Comparison of ENCODE assay signal across 7 cellular contexts in genomic region chr1:164617607-164618564, GRCh38. TPM values are rescaled to one million over a fixed set of nuclear protein-coding genes. Genes with fewer than 3 reads are reported as not detected.
DNase-seq lines count a peak whose midpoint lies in the region; TF ChIP-seq lines count a peak whose summit lies in the region.

No MANE protein-coding gene starts in this region.

- peak; percentile 62 for DNase-seq in H9
- peak; percentile 79 for DNase-seq in NCI-H748 (lab: John Stamatoyannopoulos, UW; ENCODE audit: unreplicated experiment)
- no peak for DNase-seq in esophagus muscularis mucosa (ENCODE audit: extremely low spot score)
- DNase-seq in stimulated activated CD4-positive, alpha-beta T cell treated with anti-CD3 and anti-CD28 coated beads, Interleukin-4, amount 100 ng/mL, for 4 hours = no peak
- no peak for DNase-seq in retina
- DNase-seq in T-helper 2 cell treated with Interferon-gamma antibody and Interleukin-4, amounts not matched to agents 5 μg/mL and 100 μg/mL, for 36 hours (ENCODE audit: low spot score) = no peak

- H3K4me3 ChIP-seq in esophagus muscularis mucosa (no peak overlapping the region), skeletal muscle tissue (ENCODE audit: low read length in 3 of 3) (no peak overlapping the region)

- no peak overlapping the region for H3T11ph ChIP-seq in H9 (ENCODE audit: low read length)

- no CpG with 5 or more reads among the region's 10 CpGs for WGBS in H9 (ENCODE audit: extremely low coverage, insufficient read length, low lambda C conversion rate)
- WGBS in esophagus muscularis mucosa = 50% methylated on average over 10 of the region's 10 CpGs

- H2AFZ ChIP-seq in H9 (ENCODE audit: low read length) = no peak overlapping the region

- H3K4ac ChIP-seq in H9 (ENCODE audit: low read depth, low read length) = no peak overlapping the region

- TF ChIP-seq POLR2A in esophagus muscularis mucosa (IDR thresholded peaks at IDR 0.05; ENCODE audit: low read depth) = no peak

- no peaks in the 10 kb centered on the region for H3K23me2 ChIP-seq in H9 (ENCODE audit: insufficient read length, low read depth, low read length, poor library complexity, severe bottlenecking)

- no peaks in the 10 kb centered on the region for H4K20me1 ChIP-seq in H9 (ENCODE audit: control insufficient read depth, insufficient read depth, insufficient read length)

- no peak overlapping the region for H3K27ac ChIP-seq in H9 (ENCODE audit: insufficient read length, low read depth, low read length)
- H3K27ac ChIP-seq in esophagus muscularis mucosa (replicated peaks in 1 of 4) = peak overlapping the region; percentile 10 to 71 (median 60)
- H3K27ac ChIP-seq in skeletal muscle tissue (ENCODE audit: low read depth, low read length) = peak overlapping the region; percentile 13

- no peak overlapping the region for H4K8ac ChIP-seq in H9 (replicated peaks; ENCODE audit: insufficient read length, low read depth, low read length)

- H3K27me3 Mint-ChIP-seq in H9 (ENCODE audit: low read depth) = no peaks in the 10 kb centered on the region
- H3K27me3 Mint-ChIP-seq in T-helper 2 cell treated with Interferon-gamma antibody and Interleukin-4, amounts not matched to agents 5 μg/mL and 100 μg/mL, for 36 hours (ENCODE audit: low read depth) = no peaks in the 10 kb centered on the region

- peaks cover 4% of the 10 kb centered on the region for H3K79me1 ChIP-seq in H9 (ENCODE audit: insufficient read depth, low read depth, low read length, poor library complexity, severe bottlenecking)

- peaks cover 0 to 3% (median 0%) of the 10 kb centered on the region in 3 experiments; a peak in 3 of 7 replicates for H3K36me3 Mint-ChIP-seq in H9 (ENCODE audit: insufficient read depth in 1 of 3, low read depth in 3 of 3)
- no peaks in the 10 kb centered on the region for H3K36me3 Mint-ChIP-seq in T-helper 2 cell treated with Interferon-gamma antibody and Interleukin-4, amounts not matched to agents 5 μg/mL and 100 μg/mL, for 36 hours (ENCODE audit: low read depth)

- H3K4me3 Mint-ChIP-seq in H9 = no peak overlapping the region
- H3K4me3 Mint-ChIP-seq in T-helper 2 cell treated with Interferon-gamma antibody and Interleukin-4, amounts not matched to agents 5 μg/mL and 100 μg/mL, for 36 hours = no peak overlapping the region

- H2BK5ac ChIP-seq in H9 (ENCODE audit: insufficient read length, low read length) = no peak overlapping the region

- H2BK120ac ChIP-seq in H9 (ENCODE audit: low read depth, low read length, poor library complexity, severe bottlenecking) = no peak overlapping the region

- H3K23ac ChIP-seq in H9 (ENCODE audit: insufficient read length, low read depth, low read length) = no peak overlapping the region

- TF ChIP-seq CTCF in H9 (conservative IDR thresholded peaks at IDR 0.05) (peak; percentile 81), esophagus muscularis mucosa (IDR thresholded peaks at IDR 0.05) (peak; percentile 56 to 65 (median 62))

- H3K9me3 ChIP-seq in H9 (ENCODE audit: control insufficient read depth, low read depth, low read length) (no peaks in the 10 kb centered on the region), esophagus muscularis mucosa (no peaks in the 10 kb centered on the region), skeletal muscle tissue (ENCODE audit: control insufficient read depth in 3 of 3, low read length in 3 of 3) (no peaks in the 10 kb centered on the region)

- H3K79me2 ChIP-seq in H9 (ENCODE audit: insufficient read depth, low read length) = peaks cover 25% of the 10 kb centered on the region

- no peak overlapping the region for H3K18ac ChIP-seq in H9 (ENCODE audit: insufficient read length, low read depth, low read length)

- H2BK15ac ChIP-seq in H9 (ENCODE audit: low read depth, low read length) = no peak overlapping the region

- no peak for TF ChIP-seq EP300 in esophagus muscularis mucosa (IDR thresholded peaks at IDR 0.05)

- H3K4me1 Mint-ChIP-seq in H9 = peaks cover 46 to 48% of the 10 kb centered on the region in 2 experiments
- H3K4me1 Mint-ChIP-seq in T-helper 2 cell treated with Interferon-gamma antibody and Interleukin-4, amounts not matched to agents 5 μg/mL and 100 μg/mL, for 36 hours (ENCODE audit: low read depth) = no peaks in the 10 kb centered on the region

- H3K9me3 Mint-ChIP-seq in H9 = no peaks in the 10 kb centered on the region
- H3K9me3 Mint-ChIP-seq in T-helper 2 cell treated with Interferon-gamma antibody and Interleukin-4, amounts not matched to agents 5 μg/mL and 100 μg/mL, for 36 hours = no peaks in the 10 kb centered on the region

- H3K36me3 ChIP-seq in esophagus muscularis mucosa = no peaks in the 10 kb centered on the region
- peaks cover 0 to 2% (median 0%) of the 10 kb centered on the region in 3 donors for H3K36me3 ChIP-seq in skeletal muscle tissue (ENCODE audit: control insufficient read depth in 3 of 3, insufficient read depth in 3 of 3, low read length in 3 of 3)

- no peak overlapping the region for H3K56ac ChIP-seq in H9 (ENCODE audit: insufficient read length, low read depth, low read length)

- no peak overlapping the region for H2AK5ac ChIP-seq in H9 (ENCODE audit: insufficient read length, low read length)

- no peak overlapping the region for H3K27ac Mint-ChIP-seq in H9
- no peak overlapping the region for H3K27ac Mint-ChIP-seq in T-helper 2 cell treated with Interferon-gamma antibody and Interleukin-4, amounts not matched to agents 5 μg/mL and 100 μg/mL, for 36 hours

- no peaks in the 10 kb centered on the region for H3K27me3 ChIP-seq in H9 (ENCODE audit: insufficient read depth, low read length)
- H3K27me3 ChIP-seq in esophagus muscularis mucosa = no peaks in the 10 kb centered on the region
- no peaks in the 10 kb centered on the region for H3K27me3 ChIP-seq in skeletal muscle tissue (ENCODE audit: control insufficient read depth in 3 of 3, insufficient read depth in 3 of 3, low read length in 3 of 3)

- H2BK12ac ChIP-seq in H9 (ENCODE audit: insufficient read length, low read depth, low read length) = no peak overlapping the region

- H3K9ac ChIP-seq in H9 (ENCODE audit: extremely low read depth, insufficient read length, low read length) = no peak overlapping the region
- peak overlapping the region in 1 of 3 donors; percentile 28 for H3K9ac ChIP-seq in skeletal muscle tissue (ENCODE audit: low read depth in 1 of 3, low read length in 3 of 3)

- no peak overlapping the region for H4K5ac ChIP-seq in H9 (ENCODE audit: insufficient read length, low read depth, low read length)

- intact Hi-C loops in esophagus muscularis mucosa (cut with DNase I) = loop anchor here (5.0 to 10.0 kb wide), 2 partner anchors 56 to 293 kb away; no protein-coding TSS in a partner anchor

- H3K4me2 ChIP-seq in H9 (ENCODE audit: insufficient read depth, insufficient read length, low read length) = no peak overlapping the region

- H3K14ac ChIP-seq in H9 (ENCODE audit: insufficient read depth, low read length) = no peak overlapping the region

- H3K4me1 ChIP-seq in H9 (ENCODE audit: insufficient read depth, low read length) (peaks cover 11% of the 10 kb centered on the region; the same call in 1 of the 2 replicates), esophagus muscularis mucosa (peaks cover 57 to 99% (median 98%) of the 10 kb centered on the region in 4 donors), skeletal muscle tissue (ENCODE audit: control insufficient read depth in 3 of 3, insufficient read depth in 3 of 3, low read length in 3 of 3) (peaks cover 44 to 57% (median 47%) of the 10 kb centered on the region in 3 donors)

- H2BK20ac ChIP-seq in H9 (ENCODE audit: low read depth, low read length, poor library complexity, severe bottlenecking) = no peak overlapping the region

- no peak overlapping the region for H4K91ac ChIP-seq in H9 (ENCODE audit: insufficient read length, low read depth, low read length)

RNA-seq across cellular contexts. Expression of gene PBX1, which starts 58.9 kb away (rescaled TPM):
- total RNA-seq in H9 (2021) = 133 and 142 TPM in 2 replicates
- 100 to 1,000 TPM in 2 of 4 donors, 10 to 100 TPM in 2; 89.6 to 138 (median 112) TPM for total RNA-seq in esophagus muscularis mucosa
- 53.2 TPM for total RNA-seq in skeletal muscle tissue

Comparison
In these comparisons a context has a peak if more than half of its experiments do, and no peak if none do; other contexts are left out.
1. DNase-seq: peak in H9 (single experiment) and NCI-H748 (single experiment); none in esophagus muscularis mucosa (single experiment), stimulated activated CD4-positive, alpha-beta T cell treated with anti-CD3 and anti-CD28 coated beads, Interleukin-4, amount 100 ng/mL, for 4 hours (0 of 2), retina (single experiment) and T-helper 2 cell treated with Interferon-gamma antibody and Interleukin-4, amounts not matched to agents 5 μg/mL and 100 μg/mL, for 36 hours (single experiment).